ENCODE assay signal across 21 cellular contexts in genomic region chr2:239855863-239856587, GRCh38.
DNase-seq lines count a peak whose midpoint lies in the region; ATAC-seq, FAIRE-seq and TF ChIP-seq lines count a peak whose summit lies in the region.
"Had no signal": no experiment of that assay in that cellular context is flagged by ENCODE, and none has a peak within 500 bp of the region (broad histone marks: within the 10 kb centered on the region; RNA-seq: fewer than 3 reads in every experiment).

No MANE protein-coding gene starts in this region.

- ATAC-seq in HepG2 (peak; percentile 83), right lobe of liver (no peak), psoas muscle (peak in 2 of 4 donors; percentile 38 to 61), aorta (ENCODE audit: low FRiP score) (peak; percentile 71), GM19397 (IDR thresholded peaks at IDR 0.05; ENCODE audit: unreplicated experiment) (no peak)
- ATAC-seq: GM23338, HCT116 had no signal

- H2AFZ ChIP-seq in HepG2 (ENCODE audit: low read length) = no peak overlapping the region
- H2AFZ ChIP-seq: GM23338 had no signal

- H3K79me2 ChIP-seq in HepG2 (ENCODE audit: insufficient read depth, low read length) = no peaks in the 10 kb centered on the region

- BruUV-seq in HepG2 (replicated peaks; lab: Mats Ljungman, UMichigan) = no TSS peak

- in situ Hi-C loops in HepG2 (cut with HindIII; ENCODE audit: extremely low pct_ligation_motif_present, low pct_unique_long_range_greater_than_20kb) = no loop called here

- no peak overlapping the region for H3K4me2 ChIP-seq in HepG2 (ENCODE audit: low read depth, low read length)
- H3K4me2 ChIP-seq: GM23338 had no signal

- H3K27ac ChIP-seq in HepG2 (ENCODE audit: extremely low read length, insufficient read depth, low read length) = no peak overlapping the region
- no peak overlapping the region for H3K27ac ChIP-seq in right lobe of liver
- no peak overlapping the region for H3K27ac ChIP-seq in psoas muscle
- no peak overlapping the region for H3K27ac ChIP-seq in aorta (ENCODE audit: low read depth in 1 of 2, low read length in 2 of 2)

- H3K9ac ChIP-seq in HepG2 (ENCODE audit: insufficient read depth, low read depth, low read length) = no peak overlapping the region

- H3K36me3 ChIP-seq in HepG2 (replicated peaks in 1 of 2; ENCODE audit: control insufficient read depth in 1 of 2, insufficient read depth in 2 of 2, low read length in 2 of 2) = no peaks in the 10 kb centered on the region
- H3K36me3 ChIP-seq in right lobe of liver = no peaks in the 10 kb centered on the region
- no peaks in the 10 kb centered on the region for H3K36me3 ChIP-seq in psoas muscle (ENCODE audit: insufficient read depth in 1 of 2, low read depth in 1 of 2)
- no peaks in the 10 kb centered on the region for H3K36me3 ChIP-seq in aorta (ENCODE audit: control insufficient read depth in 1 of 2, insufficient read depth in 2 of 2, low read length in 1 of 2)

- H3K9me3 ChIP-seq in HepG2 (ENCODE audit: low read length) = no peaks in the 10 kb centered on the region
- no peaks in the 10 kb centered on the region for H3K9me3 ChIP-seq in right lobe of liver
- no peaks in the 10 kb centered on the region for H3K9me3 ChIP-seq in psoas muscle
- no peaks in the 10 kb centered on the region for H3K9me3 ChIP-seq in aorta (ENCODE audit: control insufficient read depth, low read length)

- no peak for FAIRE-seq in HepG2 (lab: Jason Lieb, UNC)
- FAIRE-seq: GM12891, GM18507 had no signal

- POLR2A ChIA-PET in HepG2 (lab: Yijun Ruan, JAX) = no interaction called here

- WGBS in HepG2 (ENCODE audit: low lambda C conversion rate) = 20% methylated on average over 7 of the region's 10 CpGs
- WGBS in right lobe of liver (ENCODE audit: insufficient coverage, low coverage, low lambda C conversion rate, missing lambda C conversion rate) = 65% methylated on average over 6 of the region's 10 CpGs
- 38 to 62% (median 43%) methylated on average over 10 of the region's 10 CpGs for WGBS in psoas muscle, 3 donors
- 88 to 89% methylated on average over 10 of the region's 10 CpGs for WGBS in aorta, 2 donors

- intact Hi-C loops in HepG2 (cut with micrococcal nuclease; ENCODE audit: unreplicated experiment) = no loop called here
- intact Hi-C loops in right lobe of liver (cut with DNase I) = no loop called here
- intact Hi-C loops in psoas muscle (cut with DNase I) = no loop called here
- intact Hi-C loops in aorta (cut with DNase I) = no loop called here

- H3K4me3 ChIP-seq in HepG2 (replicated peaks in 1 of 3; ENCODE audit: insufficient read depth in 1 of 3, low read depth in 2 of 3, low read length in 3 of 3) (no peak overlapping the region), right lobe of liver (no peak overlapping the region), psoas muscle (no peak overlapping the region), aorta (ENCODE audit: low read length in 2 of 2) (no peak overlapping the region)
- H3K4me3 ChIP-seq: GM23338 had no signal

- no peaks in the 10 kb centered on the region for H4K20me1 ChIP-seq in HepG2 (ENCODE audit: insufficient read depth, low read length)

- CTCF ChIA-PET in HepG2 (lab: Yijun Ruan, JAX; ENCODE audit: low intra/inter-chr PET ratio, low total read pairs) = no interaction called here

- no peak for TF ChIP-seq POLR2A in HepG2 (IDR thresholded peaks at IDR 0.05; ENCODE audit: insufficient read depth in 1 of 2, low read depth in 2 of 2, low read length in 2 of 2)
- TF ChIP-seq POLR2A in right lobe of liver (IDR thresholded peaks at IDR 0.05) = no peak

- TF ChIP-seq RAD21 in HepG2 (CRISPR knock-in tag; IDR thresholded peaks at IDR 0.05) = no peak

- H3K27me3 ChIP-seq in HepG2 (ENCODE audit: control insufficient read depth in 1 of 2, insufficient read depth in 2 of 2, low read length in 2 of 2) = peaks cover 1 to 20% of the 10 kb centered on the region in 2 experiments; a peak in 2 of 5 replicates
- H3K27me3 ChIP-seq in right lobe of liver = no peaks in the 10 kb centered on the region
- H3K27me3 ChIP-seq in psoas muscle (ENCODE audit: insufficient read depth in 3 of 3, low read length in 2 of 3) = no peaks in the 10 kb centered on the region
- no peaks in the 10 kb centered on the region for H3K27me3 ChIP-seq in aorta (ENCODE audit: control insufficient read depth in 1 of 2, insufficient read depth in 2 of 2, low read length in 1 of 2)

- TF ChIP-seq CTCF in HepG2 (CRISPR knock-in tag; IDR thresholded peaks at IDR 0.05) (no peak), right lobe of liver (IDR thresholded peaks at IDR 0.05) (no peak), psoas muscle (IDR thresholded peaks at IDR 0.05) (no peak)

- no peak for TF ChIP-seq EP300 in HepG2 (IDR thresholded peaks at IDR 0.05; ENCODE audit: low read depth in 2 of 2, low read length in 2 of 2)
- TF ChIP-seq EP300 in HepG2 (CRISPR knock-in tag; IDR thresholded peaks at IDR 0.05; ENCODE audit: borderline replicate concordance) = no peak

- H3K4me1 ChIP-seq in HepG2 (ENCODE audit: insufficient read depth, low read length) (0 out of 2 replicates have a peak, but pooled peaks cover 6% of the 10 kb centered on the region), right lobe of liver (no peaks in the 10 kb centered on the region), psoas muscle (no peaks in the 10 kb centered on the region), aorta (ENCODE audit: control insufficient read depth in 1 of 2, insufficient read depth in 2 of 2, low read length in 2 of 2) (no peaks in the 10 kb centered on the region)

- DNase-seq in HepG2 (ENCODE audit: low spot score) (no peak), right lobe of liver (no peak), left kidney (ENCODE audit: low read depth, low spot score) (peak; percentile 68), psoas muscle (peak; percentile 48 to 71), aorta (peak in 1 of 2 donors; percentile 76), dedifferentiated amniotic fluid mesenchymal stem cell (ENCODE audit: extremely low spot score) (no peak), NCI-H2081 (lab: John Stamatoyannopoulos, UW) (no peak)
- DNase-seq: ACHN, AML-193, DMS 273 treated with DMSO at 0.1 percent for 48 hours, GF-D8, NCI-H1417 treated with DMSO at 0.1 percent for 48 hours, NCI-H1930, NCI-H510A, NCI-H774, RPMI8226 had no signal

TF ChIP-seq in HepG2, 621 proteins besides CTCF, POLR2A, EP300 and RAD21:
- TF ChIP-seq DRAP1 (CRISPR knock-in tag; IDR thresholded peaks at IDR 0.05) (no peak), SIX4 (CRISPR knock-in tag; IDR thresholded peaks at IDR 0.05) (no peak), ZNF143 (CRISPR knock-in tag; IDR thresholded peaks at IDR 0.05) (no peak), MAX (IDR thresholded peaks at IDR 0.05) (no peak), TOE1 (CRISPR knock-in tag; IDR thresholded peaks at IDR 0.05) (no peak), MATR3 (CRISPR knock-in tag; IDR thresholded peaks at IDR 0.05) (no peak)

Comparison
In these comparisons a context has a peak if more than half of its experiments do, and no peak if none do; other contexts are left out.
1. ATAC-seq: peak in HepG2 (single experiment) and aorta (single experiment); none in right lobe of liver (0 of 4) and GM19397 (single experiment).
2. DNase-seq: peak in left kidney (single experiment) and psoas muscle (2 of 2); none in HepG2 (single experiment), right lobe of liver (0 of 3), dedifferentiated amniotic fluid mesenchymal stem cell (single experiment) and NCI-H2081 (0 of 2).